20 cellular contexts compared by ENCODE assay signal in genomic region chr18:57943723-57944122, GRCh38.
DNase-seq lines count a peak whose midpoint lies in the region; ATAC-seq and TF ChIP-seq lines count a peak whose summit lies in the region.
"Had no signal": no experiment of that assay in that cellular context is flagged by ENCODE, and none has a peak within 500 bp of the region (broad histone marks: within the 10 kb centered on the region; RNA-seq: fewer than 3 reads in every experiment).

No MANE protein-coding gene starts in this region.

- BruUV-seq in IMR-90 (replicated peaks; lab: Mats Ljungman, UMichigan): no TSS peak

- H3K14ac ChIP-seq in IMR-90 (replicated peaks; ENCODE audit: low read depth, low read length): no peak overlapping the region

- no peak overlapping the region for H3K56ac ChIP-seq in IMR-90 (ENCODE audit: extremely low read depth, insufficient read depth, low read length)

- H3K27ac ChIP-seq in AG04450 (ENCODE audit: low read depth, low read length) (no peak overlapping the region), IMR-90 (ENCODE audit: insufficient read depth, low read length) (no peak overlapping the region), upper lobe of right lung (no peak overlapping the region), right atrium auricular region (no peak overlapping the region)
- H3K27ac ChIP-seq: coronary artery, left lung, uterus had no signal

- CTCF ChIA-PET in AG04450 (lab: Charles Lee): interaction anchor here (1.7 to 2.2 kb wide), 2 partner anchors 15 to 178 kb away, joined by 4 to 5 read pairs; no protein-coding TSS in a partner anchor
- CTCF ChIA-PET in IMR-90 (lab: Yijun Ruan, JAX): no interaction called here

- peak overlapping the region; percentile 10 for H2BK120ac ChIP-seq in IMR-90 (ENCODE audit: low read depth, low read length)

- in situ Hi-C loops in IMR-90 (cut with MboI; ENCODE audit: low sequenced_read_pairs): no loop called here

- no peak overlapping the region for H3K9ac ChIP-seq in IMR-90 (ENCODE audit: low read depth, low read length)
- H3K9ac ChIP-seq in adipocyte (ENCODE audit: low read length): no peak overlapping the region

- TF ChIP-seq POLR2A in IMR-90 (IDR thresholded peaks at IDR 0.05; ENCODE audit: low read depth, low read length): no peak

- H3K9me3 ChIP-seq in AG04450 (ENCODE audit: control insufficient read depth, insufficient read depth, low read length) (no peaks in the 10 kb centered on the region), IMR-90 (ENCODE audit: control insufficient read depth, insufficient read depth, low read length) (no peaks in the 10 kb centered on the region), adipocyte (ENCODE audit: control insufficient read depth, low read length) (no peaks in the 10 kb centered on the region), upper lobe of right lung (no peaks in the 10 kb centered on the region), right atrium auricular region (no peaks in the 10 kb centered on the region)
- H3K9me3 ChIP-seq: left lung, uterus had no signal

- POLR2A ChIA-PET in AG04450 (lab: Yijun Ruan, JAX) (no interaction called here), IMR-90 (lab: Charles Lee; ENCODE audit: unreplicated experiment) (no interaction called here)

- no CpG with 5 or more reads among the region's 1 CpG for WGBS in IMR-90 (ENCODE audit: extremely low coverage in 2 of 2, insufficient read length in 1 of 2), 2 experiments

- intact Hi-C loops in IMR-90 (cut with micrococcal nuclease) (no loop called here), upper lobe of right lung (cut with DNase I) (no loop called here)

- H3K4me3 ChIP-seq in AG04450 (ENCODE audit: low read depth, low read length) (no peak overlapping the region), IMR-90 (ENCODE audit: insufficient read depth, low read depth, low read length) (no peak overlapping the region), adipocyte (ENCODE audit: low read length) (no peak overlapping the region), fibroblast of the aortic adventitia (ENCODE audit: low read depth, low read length) (no peak overlapping the region), upper lobe of right lung (no peak overlapping the region), right atrium auricular region (no peak overlapping the region)
- H3K4me3 ChIP-seq: coronary artery, left lung, uterus had no signal

- H2AFZ ChIP-seq in IMR-90 (replicated peaks; ENCODE audit: low read length, poor library complexity): no peak overlapping the region

- H3K18ac ChIP-seq in IMR-90 (ENCODE audit: low read depth, low read length): no peak overlapping the region

- H2BK15ac ChIP-seq in IMR-90 (ENCODE audit: low read depth, low read length): no peak overlapping the region

- no peak overlapping the region for H2AK9ac ChIP-seq in IMR-90 (replicated peaks; ENCODE audit: low read depth, low read length, poor library complexity)

- H4K91ac ChIP-seq in IMR-90 (ENCODE audit: insufficient read depth, low read depth, low read length): no peak overlapping the region

- H3K23ac ChIP-seq in IMR-90 (ENCODE audit: low read depth, low read length): no peak overlapping the region

- no peak overlapping the region for H3K4ac ChIP-seq in IMR-90 (ENCODE audit: low read depth, low read length)

- H4K5ac ChIP-seq in IMR-90 (ENCODE audit: low read depth, low read length): no peak overlapping the region

- H2BK5ac ChIP-seq in IMR-90 (ENCODE audit: low read depth, low read length, poor library complexity, severe bottlenecking): no peak overlapping the region

- H3K9me1 ChIP-seq in IMR-90 (ENCODE audit: insufficient read depth, low read length): no peaks in the 10 kb centered on the region; the same call in 1 of the 2 replicates

- no peaks in the 10 kb centered on the region for H3K79me1 ChIP-seq in IMR-90 (ENCODE audit: low read depth in 1 of 2, low read length in 2 of 2)

- peak overlapping the region; percentile 32; the same call in 1 of the 2 replicates for H3K4me2 ChIP-seq in IMR-90 (ENCODE audit: low read depth, low read length)

- H2BK20ac ChIP-seq in IMR-90 (ENCODE audit: low read depth, low read length): 0 out of 2 replicates have a peak overlapping the region, but pooled peaks have one; percentile 13

- H3K4me1 ChIP-seq in IMR-90 (ENCODE audit: control insufficient read depth, insufficient read depth, low read length) (peaks cover 5% of the 10 kb centered on the region), adipocyte (ENCODE audit: control insufficient read depth, insufficient read depth, low read length) (no peaks in the 10 kb centered on the region), upper lobe of right lung (no peaks in the 10 kb centered on the region), right atrium auricular region (no peaks in the 10 kb centered on the region)
- H3K4me1 ChIP-seq: left lung, uterus had no signal

- TF ChIP-seq CTCF in AG04450 (IDR thresholded peaks at IDR 0.05; ENCODE audit: low read depth, low read length) (no peak), IMR-90 (conservative IDR thresholded peaks at IDR 0.05; ENCODE audit: low read depth, low read length) (no peak), fibroblast of the aortic adventitia (IDR thresholded peaks at IDR 0.05; ENCODE audit: insufficient read depth, low read length) (no peak), upper lobe of right lung (IDR thresholded peaks at IDR 0.05) (no peak), right atrium auricular region (IDR thresholded peaks at IDR 0.05) (no peak)

- no peak overlapping the region for H2AK5ac ChIP-seq in IMR-90 (ENCODE audit: low read depth, low read length)

- no peaks in the 10 kb centered on the region for H4K20me1 ChIP-seq in IMR-90 (ENCODE audit: insufficient read depth, low read length)

- H3K36me3 ChIP-seq in IMR-90 (ENCODE audit: control insufficient read depth, insufficient read depth, low read length): no peaks in the 10 kb centered on the region
- H3K36me3 ChIP-seq in adipocyte (ENCODE audit: control insufficient read depth, insufficient read depth, low read length, severe bottlenecking): no peaks in the 10 kb centered on the region
- H3K36me3 ChIP-seq in upper lobe of right lung: no peaks in the 10 kb centered on the region
- no peaks in the 10 kb centered on the region for H3K36me3 ChIP-seq in right atrium auricular region
- H3K36me3 ChIP-seq: left lung, uterus had no signal

- ATAC-seq in IMR-90 (ENCODE audit: low read depth): peak; percentile 87
- ATAC-seq in HG03521 (IDR thresholded peaks at IDR 0.05; ENCODE audit: unreplicated experiment): no peak
- no peak for ATAC-seq in upper lobe of right lung
- ATAC-seq: activated naive CD8-positive, alpha-beta T cell treated with anti-CD3 and anti-CD28 coated beads, Interleukin-2, amount 50 U/mL, for 24 hours; left lung had no signal

- DNase-seq in AG04450 (ENCODE audit: low read depth, low spot score) (peak; percentile 21), IMR-90 (peak; percentile 86), adipocyte (ENCODE audit: low read depth) (peak; percentile 57), fibroblast of the aortic adventitia (ENCODE audit: low read depth) (peak; percentile 40), upper lobe of right lung (no peak), NCI-H2196 (lab: John Stamatoyannopoulos, UW; ENCODE audit: unreplicated experiment) (no peak), right atrium auricular region (ENCODE audit: low spot score) (no peak)
- DNase-seq: ACHN; activated CD4-positive, alpha-beta T cell treated with anti-CD3 and anti-CD28 coated beads, Interleukin-2, amount 50 U/mL, for 48 hours; activated naive CD8-positive, alpha-beta T cell treated with anti-CD3 and anti-CD28 coated beads, Interleukin-2, amount 50 U/mL, for 24 hours; H7; left lung; NCI-H1092 treated with DMSO at 0.1 percent for 48 hours; NCI-H446 treated with DMSO at 0.1 percent for 48 hours; posterior cingulate gyrus; stimulated activated CD4-positive, alpha-beta T cell treated with anti-CD3 and anti-CD28 coated beads, Interleukin-12 subunit alpha, Interleukin-12 subunit beta, amount 100 ng/mL, for 4 hours; stimulated activated naive CD4-positive, alpha-beta T cell treated with Interleukin-2 at 50 U/mL for 16 hours; uterus had no signal

- H3K27me3 ChIP-seq in AG04450 (ENCODE audit: control insufficient read depth, insufficient read depth, low read length) (no peaks in the 10 kb centered on the region), IMR-90 (ENCODE audit: control insufficient read depth, insufficient read depth, low read length) (no peaks in the 10 kb centered on the region), adipocyte (replicated peaks; ENCODE audit: control insufficient read depth, insufficient read depth, low read length) (no peaks in the 10 kb centered on the region), upper lobe of right lung (no peaks in the 10 kb centered on the region), right atrium auricular region (no peaks in the 10 kb centered on the region)
- H3K27me3 ChIP-seq: left lung had no signal

- dilution Hi-C loops in IMR-90 (cut with HindIII; ENCODE audit: low sequenced_read_pairs, unreplicated experiment): no loop called here

- H4K8ac ChIP-seq in IMR-90 (ENCODE audit: low read depth in 2 of 2, low read length in 2 of 2): no peak overlapping the region

- no peak for TF ChIP-seq RAD21 in IMR-90 (IDR thresholded peaks at IDR 0.05; ENCODE audit: low read length)

TF ChIP-seq in IMR-90, 13 proteins besides CTCF, POLR2A, EP300 and RAD21:
- peak; percentile 52 for TF ChIP-seq RCOR1 (IDR thresholded peaks at IDR 0.05; ENCODE audit: insufficient replicate concordance, low read length)
- peak; percentile 63; the same call in 1 of the 2 replicates for TF ChIP-seq FOS (IDR thresholded peaks at IDR 0.05; ENCODE audit: low read depth, low read length)
- no peak for TF ChIP-seq SMC3 (IDR thresholded peaks at IDR 0.05; ENCODE audit: low read depth, low read length)

Comparison
In these comparisons a context has a peak if more than half of its experiments do, and no peak if none do; other contexts are left out.
1. DNase-seq: peak in AG04450 (single experiment), IMR-90 (single experiment), adipocyte (single experiment) and fibroblast of the aortic adventitia (single experiment); none in upper lobe of right lung (single experiment), NCI-H2196 (single experiment) and right atrium auricular region (single experiment).